In the genomic region with DNA sequence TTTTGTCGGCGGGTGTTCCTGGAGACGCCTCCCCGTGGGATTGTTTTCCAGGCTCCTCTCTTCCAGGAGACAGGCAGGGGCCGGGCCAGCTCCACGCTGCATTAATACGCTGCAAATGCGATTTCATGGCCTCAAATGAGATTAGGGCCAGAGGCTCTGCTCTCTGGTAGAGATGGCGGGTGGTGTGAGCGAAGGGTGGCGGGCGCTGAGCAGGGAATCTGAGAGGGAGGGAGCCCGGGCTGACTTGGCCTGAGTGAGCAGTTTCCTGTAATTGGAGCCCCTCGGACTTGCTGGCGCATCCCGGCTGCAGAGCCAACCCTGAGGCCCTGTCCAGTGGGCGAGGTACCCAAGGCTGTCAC, we compare ENCODE assay signal across 15 cellular contexts. TPM values are rescaled to one million over a fixed set of nuclear protein-coding genes. Genes with fewer than 3 reads are reported as not detected.
A peak's percentile ranks its signal among the peaks of the same experiment; 100 is the strongest.
DNase-seq lines count a peak whose midpoint lies in the region; ATAC-seq and TF ChIP-seq lines count a peak whose summit lies in the region.
"Had no signal": no experiment of that assay in that cellular context is flagged by ENCODE, and none has a peak within 500 bp of the region (broad histone marks: within the 10 kb centered on the region; RNA-seq: fewer than 3 reads in every experiment).

No MANE protein-coding gene starts in this region.

- no peak for TF ChIP-seq POLR2A in upper lobe of left lung (IDR thresholded peaks at IDR 0.05)

- H3K4me3 ChIP-seq in retinal pigment epithelial cell (ENCODE audit: low read length) (peak overlapping the region; percentile 17), ascending aorta (no peak overlapping the region), upper lobe of left lung (no peak overlapping the region)
- H3K4me3 ChIP-seq: A549 had no signal

- H3K27ac ChIP-seq in ascending aorta (no peak overlapping the region), upper lobe of left lung (no peak overlapping the region)
- H3K27ac ChIP-seq: A549 had no signal

- no peaks in the 10 kb centered on the region for H3K9me3 ChIP-seq in ascending aorta
- H3K9me3 ChIP-seq in upper lobe of left lung: no peaks in the 10 kb centered on the region
- H3K9me3 ChIP-seq: A549 had no signal

- no peak for TF ChIP-seq CTCF in retinal pigment epithelial cell (conservative IDR thresholded peaks at IDR 0.05; ENCODE audit: low read depth, low read length)
- no peak for TF ChIP-seq CTCF in ascending aorta (IDR thresholded peaks at IDR 0.05)
- no peak for TF ChIP-seq CTCF in upper lobe of left lung (IDR thresholded peaks at IDR 0.05)

- H3K36me3 ChIP-seq in ascending aorta (no peaks in the 10 kb centered on the region), upper lobe of left lung (no peaks in the 10 kb centered on the region)

- H3K27me3 ChIP-seq in ascending aorta: no peaks in the 10 kb centered on the region
- no peaks in the 10 kb centered on the region for H3K27me3 ChIP-seq in upper lobe of left lung

- ATAC-seq in upper lobe of left lung (ENCODE audit: low FRiP score in 2 of 2): no peak
- ATAC-seq: A549, Panc1 had no signal

- intact Hi-C loops in ascending aorta (cut with DNase I): no loop called here

- WGBS in upper lobe of left lung, 2 donors: 23 to 43% methylated on average over 7 to 16 of the region's 17 CpGs

- DNase-seq in NCI-H2081 (lab: John Stamatoyannopoulos, UW) (peak; percentile 67 to 79), NCI-H2081 treated with DMSO at 0.1 percent for 48 hours (lab: John Stamatoyannopoulos, UW) (no peak), NCI-H524 treated with DMSO at 0.1 percent for 48 hours (lab: John Stamatoyannopoulos, UW) (peak; percentile 79), epidermal melanocyte (ENCODE audit: insufficient read length, low spot score) (peak; percentile 32), retinal pigment epithelial cell (ENCODE audit: low read depth) (no peak), ascending aorta (ENCODE audit: low spot score in 2 of 2) (no peak), upper lobe of left lung (no peak), RPMI8226 (no peak)
- DNase-seq: activated CD8-positive, alpha-beta memory T cell treated with anti-CD3 and anti-CD28 coated beads for 24 hours; activated naive CD4-positive, alpha-beta T cell treated with Interleukin-2 at 50 U/mL for 16 hours; naive B cell; T1000; trophoblast cell had no signal

- H3K4me1 ChIP-seq in ascending aorta (peaks cover 2 to 4% of the 10 kb centered on the region in 2 donors), upper lobe of left lung (peaks cover 0 to 7% (median 5%) of the 10 kb centered on the region in 4 donors)

- no peak for TF ChIP-seq EP300 in upper lobe of left lung (IDR thresholded peaks at IDR 0.05)

RNA-seq across cellular contexts. Expression of gene CCDC33, which starts 7.4 kb away (rescaled TPM):
- total RNA-seq in ascending aorta (not detected), upper lobe of left lung (10 to 100 TPM in 1 of 6 donors, 1 to 10 TPM in 4, not detected in 1; 3.8 to 43.4 (median 4.2) TPM)

RNA-seq across cellular contexts. Expression of gene STRA6, which starts 26.1 kb away (rescaled TPM):
- total RNA-seq in ascending aorta (not detected), upper lobe of left lung (1 to 10 TPM in 1 of 6 donors, under 1 TPM in 2, not detected in 3; 0.22 to 3.5 (median 0.88) TPM)

RNA-seq across cellular contexts. Expression of gene ISLR, which starts 55.2 kb away (rescaled TPM):
- total RNA-seq in ascending aorta: 211 TPM
- total RNA-seq in upper lobe of left lung: 10 to 100 TPM; 11.5 to 48.4 (median 21.3) TPM

Comparison
In these comparisons a context has a peak if more than half of its experiments do, and no peak if none do; other contexts are left out.
1. DNase-seq: peak in NCI-H2081 (2 of 2), NCI-H524 treated with DMSO at 0.1 percent for 48 hours (single experiment) and epidermal melanocyte (single experiment); none in NCI-H2081 treated with DMSO at 0.1 percent for 48 hours (single experiment), retinal pigment epithelial cell (single experiment), ascending aorta (0 of 2), upper lobe of left lung (0 of 2) and RPMI8226 (single experiment).